In the genomic region with DNA sequence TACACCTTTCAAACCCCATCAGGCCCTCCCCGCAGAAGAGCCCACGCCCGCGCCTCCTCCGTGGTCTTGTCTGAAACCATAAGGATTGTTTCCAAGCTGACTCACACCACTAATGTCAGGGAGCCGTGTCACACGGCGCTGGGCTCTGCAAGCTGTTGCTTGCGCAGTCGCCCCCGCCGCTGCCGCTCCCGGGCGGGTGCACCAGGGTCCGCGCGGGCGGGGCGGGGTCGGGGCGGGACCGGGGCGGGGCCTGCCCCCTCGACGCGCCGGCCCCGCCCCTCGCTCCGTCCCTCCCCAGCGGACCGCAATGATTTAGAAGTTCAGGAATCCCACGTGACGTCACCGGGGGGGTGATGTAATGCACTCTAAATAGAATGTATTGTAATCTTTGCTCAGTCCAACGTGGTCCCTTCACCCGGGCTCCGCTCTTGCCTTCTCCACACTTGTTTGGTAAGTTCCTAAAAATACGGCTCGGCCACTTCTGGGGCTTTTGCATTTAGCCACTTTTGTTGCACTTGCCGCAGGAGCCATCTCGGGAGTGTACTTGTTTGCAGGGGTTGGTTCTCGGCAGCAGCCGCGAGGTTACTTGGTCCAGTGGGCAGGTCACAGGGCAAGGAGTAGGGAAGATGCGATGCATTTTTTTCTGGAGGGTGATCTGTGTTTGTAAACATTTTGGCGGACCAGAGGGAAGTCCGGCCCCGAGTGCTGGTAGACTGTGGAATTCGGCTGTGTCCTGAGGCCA, we compare ENCODE assay signal across 8 cellular contexts. TPM values are rescaled to one million over a fixed set of nuclear protein-coding genes. Genes with fewer than 3 reads are reported as not detected.
DNase-seq lines count a peak whose midpoint lies in the region; ATAC-seq, FAIRE-seq and TF ChIP-seq lines count a peak whose summit lies in the region.

No MANE protein-coding gene starts in this region.

- TF ChIP-seq EP300 in HepG2 (IDR thresholded peaks at IDR 0.05; ENCODE audit: low read depth in 2 of 2, low read length in 2 of 2) (no peak), HepG2 (CRISPR knock-in tag; IDR thresholded peaks at IDR 0.05; ENCODE audit: borderline replicate concordance) (no peak)

- TF ChIP-seq RAD21 in HCT116 (IDR thresholded peaks at IDR 0.05; ENCODE audit: low read depth) (no peak), HepG2 (CRISPR knock-in tag; IDR thresholded peaks at IDR 0.05) (no peak)

- POLR2A ChIA-PET in HCT116 (lab: Charles Lee) (interaction anchor here (0.7 kb wide), 1 partner anchor 1810 kb away, joined by 3 read pairs; no protein-coding TSS in a partner anchor), HepG2 (lab: Yijun Ruan, JAX) (no interaction called here)

- intact Hi-C loops in HCT116 (cut with micrococcal nuclease), result no loop called here
- intact Hi-C loops in dorsolateral prefrontal cortex (cut with DNase I), result loop anchor here (2.0 to 5.0 kb wide), 2 partner anchors 128 to 276 kb away; no protein-coding TSS in a partner anchor
- intact Hi-C loops in HepG2 (cut with micrococcal nuclease; ENCODE audit: unreplicated experiment), result no loop called here

- H4K20me1 ChIP-seq in HCT116 (ENCODE audit: insufficient read depth) (no peaks in the 10 kb centered on the region), HepG2 (ENCODE audit: insufficient read depth, low read length) (no peaks in the 10 kb centered on the region)

- in situ Hi-C loops in HepG2 (cut with HindIII; ENCODE audit: extremely low pct_ligation_motif_present, low pct_unique_long_range_greater_than_20kb), result no loop called here

- peak overlapping the region; percentile 84 for H2AFZ ChIP-seq in HCT116 (ENCODE audit: low read depth, low read length, poor library complexity, severe bottlenecking)
- no peak overlapping the region for H2AFZ ChIP-seq in HepG2 (ENCODE audit: low read length)

- H3K27ac ChIP-seq in HCT116 (ENCODE audit: low read depth, low read length) (no peak overlapping the region), dorsolateral prefrontal cortex (peak overlapping the region; percentile 30 to 97 (median 93)), HepG2 (ENCODE audit: extremely low read length, insufficient read depth, low read length) (no peak overlapping the region)

- ATAC-seq in HCT116, result peak; percentile 89
- peak; percentile 80 for ATAC-seq in HepG2
- ATAC-seq in HG02840 (IDR thresholded peaks at IDR 0.05; ENCODE audit: low FRiP score, unreplicated experiment), result no peak

- TF ChIP-seq POLR2A in HCT116 (IDR thresholded peaks at IDR 0.05; ENCODE audit: borderline replicate concordance, extremely low read depth, insufficient read depth, insufficient read length) (no peak), HepG2 (IDR thresholded peaks at IDR 0.05; ENCODE audit: insufficient read depth in 1 of 2, low read depth in 2 of 2, low read length in 2 of 2) (no peak)

- H3K36me3 ChIP-seq in HCT116 (ENCODE audit: control insufficient read depth in 1 of 2, insufficient read depth in 2 of 2, low read length in 2 of 2) (no peaks in the 10 kb centered on the region), HepG2 (replicated peaks in 1 of 2; ENCODE audit: control insufficient read depth in 1 of 2, insufficient read depth in 2 of 2, low read length in 2 of 2) (no peaks in the 10 kb centered on the region)

- no peak for FAIRE-seq in HepG2 (lab: Jason Lieb, UNC)

- no peaks in the 10 kb centered on the region for H3K9me3 ChIP-seq in HCT116 (ENCODE audit: control insufficient read depth in 1 of 2, insufficient read depth in 1 of 2, low read depth in 1 of 2, low read length in 2 of 2)
- H3K9me3 ChIP-seq in HepG2 (ENCODE audit: low read length), result no peaks in the 10 kb centered on the region

- no peaks in the 10 kb centered on the region for H3K9me2 ChIP-seq in HCT116 (ENCODE audit: insufficient read depth)

- H3K4me1 ChIP-seq in HCT116 (ENCODE audit: control insufficient read depth in 1 of 2, insufficient read depth in 2 of 2, low read length in 2 of 2) (peaks cover 5 to 11% of the 10 kb centered on the region in 2 experiments; a peak in 3 of 4 replicates), HepG2 (ENCODE audit: insufficient read depth, low read length) (0 out of 2 replicates have a peak, but pooled peaks cover 7% of the 10 kb centered on the region)

- BruUV-seq in HCT116 (replicated peaks; lab: Mats Ljungman, UMichigan), result no TSS peak
- BruUV-seq in HepG2 (replicated peaks; lab: Mats Ljungman, UMichigan), result no TSS peak

- RAD21 ChIA-PET in HCT116 (lab: Charles Lee; ENCODE audit: low non-redundant PET in 1 of 2, low total read pairs in 2 of 2, uncharacterized antibody in 2 of 2, unreplicated experiment in 2 of 2), result no interaction called here

- DNase-seq in Ammon's horn (ENCODE audit: low spot score) (peak; percentile 97), HCT116 (ENCODE audit: low read depth, low spot score) (peak; percentile 72), NCI-H345 (lab: John Stamatoyannopoulos, UW) (peak; percentile 83), dorsolateral prefrontal cortex (peak; percentile 89 to 100 (median 96)), HepG2 (ENCODE audit: low spot score) (peak; percentile 78)
- peak; percentile 34 for DNase-seq in activated CD4-positive, alpha-beta T cell treated with anti-CD3 and anti-CD28 coated beads, Interleukin-2, amount 50 U/mL, for 1 hour
- peak; percentile 71 to 79 for DNase-seq in stimulated activated CD4-positive, alpha-beta T cell treated with anti-CD3 and anti-CD28 coated beads, Interleukin-2, amount 100 ng/mL, for 24 hours

- peak overlapping the region; percentile 68 for H3K4me2 ChIP-seq in HCT116 (ENCODE audit: low read length)
- peak overlapping the region; percentile 66 for H3K4me2 ChIP-seq in HepG2 (ENCODE audit: low read depth, low read length)

- WGBS in HepG2 (ENCODE audit: low lambda C conversion rate), result 5% methylated on average over 24 of the region's 51 CpGs

- H3K79me2 ChIP-seq in HCT116 (ENCODE audit: insufficient read depth, low read length) (no peaks in the 10 kb centered on the region), HepG2 (ENCODE audit: insufficient read depth, low read length) (no peaks in the 10 kb centered on the region)

- H3K27me3 ChIP-seq in HCT116 (ENCODE audit: insufficient read depth, low read length) (peaks cover 32% of the 10 kb centered on the region), dorsolateral prefrontal cortex (peaks cover 0 to 32% (median 4%) of the 10 kb centered on the region in 45 donors), HepG2 (ENCODE audit: control insufficient read depth in 1 of 2, insufficient read depth in 2 of 2, low read length in 2 of 2) (peaks cover 2 to 35% of the 10 kb centered on the region in 2 experiments)

- CTCF ChIA-PET in HCT116 (lab: Charles Lee), result no interaction called here
- CTCF ChIA-PET in HepG2 (lab: Yijun Ruan, JAX; ENCODE audit: low intra/inter-chr PET ratio, low total read pairs), result no interaction called here

- H3K9ac ChIP-seq in HCT116 (ENCODE audit: low read length) (no peak overlapping the region), HepG2 (ENCODE audit: insufficient read depth, low read depth, low read length) (peak overlapping the region; percentile 43; the same call in 1 of the 2 replicates)

- TF ChIP-seq CTCF in HCT116 (IDR thresholded peaks at IDR 0.05 in 2 of 3, conservative IDR thresholded peaks at IDR 0.05 in 1 of 3; ENCODE audit: borderline replicate concordance in 1 of 3, insufficient read depth in 1 of 3, low read depth in 2 of 3, low read length in 2 of 3), result no peak
- no peak for TF ChIP-seq CTCF in dorsolateral prefrontal cortex (IDR thresholded peaks at IDR 0.05 in 54 of 56, conservative IDR thresholded peaks at IDR 0.05 in 2 of 56; ENCODE audit: low read depth in 1 of 56, partially characterized antibody in 56 of 56)
- no peak for TF ChIP-seq CTCF in HepG2 (CRISPR knock-in tag; IDR thresholded peaks at IDR 0.05)

- peak overlapping the region; percentile 26 to 35 for H3K4me3 ChIP-seq in HCT116 (replicated peaks in 1 of 2; ENCODE audit: low read depth in 1 of 2, low read length in 2 of 2)
- peak overlapping the region; percentile 50 to 90 (median 73) for H3K4me3 ChIP-seq in dorsolateral prefrontal cortex
- peak overlapping the region; percentile 47 to 63 (median 58); a peak in 5 of 6 replicates for H3K4me3 ChIP-seq in HepG2 (replicated peaks in 1 of 3; ENCODE audit: insufficient read depth in 1 of 3, low read depth in 2 of 3, low read length in 3 of 3)

TF ChIP-seq in HepG2, 621 proteins besides CTCF, POLR2A, EP300 and RAD21 (continues in another document):
- TF ChIP-seq ATF7 (IDR thresholded peaks at IDR 0.05), result peak; percentile 75
- TF ChIP-seq ATF7 (CRISPR knock-in tag; IDR thresholded peaks at IDR 0.05), result no peak

RNA-seq across cellular contexts. Expression of a gene that starts 3.2 kb away (rescaled TPM):
- 0.49 TPM for total RNA-seq in HCT116 (2021; ENCODE audit: unreplicated experiment)
- 0.46 and 1.3 TPM in 2 replicates for polyA plus RNA-seq in HCT116 (2012)
- 100 to 1,000 TPM in 1 of 120 experiments, 10 to 100 TPM in 117, 1 to 10 TPM in 2; 9.6 to 127 (median 30.7) TPM for total RNA-seq in dorsolateral prefrontal cortex
- total RNA-seq in HepG2 (2016; rRNA removed; fragmentation: Illumina TruSeq; extraction: Trizol), result 0.38 and 0.45 TPM in 2 replicates
- total RNA-seq in HepG2 (2016; cell fraction: cytosol; rRNA removed; fragmentation: Illumina TruSeq; extraction: Trizol; ENCODE audit: low read depth), result 0.40 and 0.53 TPM in 2 replicates
- total RNA-seq in HepG2 (2016; cell fraction: insoluble cytoplasmic fraction; rRNA removed; fragmentation: Illumina TruSeq; extraction: Trizol), result 0.71 and 0.79 TPM in 2 replicates
- total RNA-seq in HepG2 (2016; cell fraction: membrane; rRNA removed; fragmentation: Illumina TruSeq; extraction: Trizol), result 0.22 and 0.38 TPM in 2 replicates
- 2.4 and 3.2 TPM in 2 replicates for total RNA-seq in HepG2 (2016; cell fraction: nucleus; rRNA removed; fragmentation: Illumina TruSeq; extraction: Trizol)
- polyA plus RNA-seq in HepG2 (2011; rRNA removed), result 0.71 and 2.3 TPM in 2 replicates
- polyA plus RNA-seq in HepG2 (2011; cell fraction: cytosol; rRNA removed), result 0.59 and 0.77 TPM in 2 replicates
- polyA plus RNA-seq in HepG2 (2011; cell fraction: nucleus; rRNA removed), result 5.0 and 6.0 TPM in 2 replicates
- 0.20 and 0.84 TPM in 2 replicates for polyA plus RNA-seq in HepG2 (2012)
- polyA plus RNA-seq in HepG2 (2016; cell fraction: cytosol; fragmentation: Illumina TruSeq; extraction: Trizol; ENCODE audit: low read depth), result 0.40 and 0.69 TPM in 2 replicates
- polyA plus RNA-seq in HepG2 (2016; cell fraction: insoluble cytoplasmic fraction; fragmentation: Illumina TruSeq; extraction: Trizol; ENCODE audit: low read depth), result 0.94 and 1.3 TPM in 2 replicates
- 0.03 and 0.40 TPM in 2 replicates for polyA plus RNA-seq in HepG2 (2016; cell fraction: membrane; fragmentation: Illumina TruSeq; extraction: Trizol; ENCODE audit: low read depth)
- polyA plus RNA-seq in HepG2 (2016; cell fraction: nucleus; fragmentation: Illumina TruSeq; extraction: Trizol; ENCODE audit: insufficient read depth, low read depth), result 1.5 and 2.1 TPM in 2 replicates
- 0.12 and 1.7 TPM in 2 replicates for polyA minus RNA-seq in HepG2 (2011; rRNA and poly(A)+ RNA removed; ENCODE audit: low replicate concordance)
- 0.18 and 0.79 TPM in 2 replicates for polyA minus RNA-seq in HepG2 (2011; cell fraction: cytosol; rRNA and poly(A)+ RNA removed)
- polyA minus RNA-seq in HepG2 (2011; cell fraction: nucleus; rRNA and poly(A)+ RNA removed), result 4.8 and 9.7 TPM in 2 replicates

Comparison
In these comparisons a context has a peak if more than half of its experiments do, and no peak if none do; other contexts are left out.
1. DNase-seq: peak in every context shown above with its lines; median percentile 97 in Ammon's horn; 96 in dorsolateral prefrontal cortex; 83 in NCI-H345; 78 in HepG2; 75 in stimulated activated CD4-positive, alpha-beta T cell treated with anti-CD3 and anti-CD28 coated beads, Interleukin-2, amount 100 ng/mL, for 24 hours; 72 in HCT116; 34 in activated CD4-positive, alpha-beta T cell treated with anti-CD3 and anti-CD28 coated beads, Interleukin-2, amount 50 U/mL, for 1 hour.
2. H3K27ac ChIP-seq: peak in dorsolateral prefrontal cortex (59 of 59); none in HCT116 (single experiment) and HepG2 (single experiment).
3. intact Hi-C loops: an anchor here in dorsolateral prefrontal cortex (2.0 to 5.0 kb wide); none called in HCT116 and HepG2.
4. Peak in every context shown above with its lines, with median percentiles within 50 percentile points of each other: H3K4me3 ChIP-seq.